ENCODE assay signal across 21 cellular contexts in the genomic region with DNA sequence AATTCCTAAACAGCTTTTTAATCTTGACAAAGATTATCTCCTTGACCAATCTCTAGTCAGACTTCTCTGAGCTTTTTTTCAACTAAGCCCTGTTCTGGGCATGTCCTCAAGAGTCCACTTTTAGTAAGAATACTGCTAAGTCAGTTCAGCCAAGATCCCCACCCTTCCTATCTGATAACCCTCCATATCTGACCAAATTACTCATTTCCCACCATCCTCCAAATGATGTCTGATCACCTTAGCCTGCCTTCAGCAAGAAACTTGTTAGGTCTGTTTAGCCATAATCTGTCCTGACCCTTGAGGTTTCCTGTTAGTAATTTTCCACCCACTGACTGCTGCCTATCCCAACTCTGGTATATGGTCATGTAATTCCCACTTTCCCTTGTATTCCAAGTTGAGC.
DNase-seq lines count a peak whose midpoint lies in the region; ATAC-seq, FAIRE-seq and TF ChIP-seq lines count a peak whose summit lies in the region.
"Had no signal": no experiment of that assay in that cellular context is flagged by ENCODE, and none has a peak within 500 bp of the region (broad histone marks: within the 10 kb centered on the region; RNA-seq: fewer than 3 reads in every experiment).

No MANE protein-coding gene starts in this region.

- no peaks in the 10 kb centered on the region for H3K4me1 ChIP-seq in mesenchymal stem cell (ENCODE audit: control insufficient read depth, insufficient read depth, low read depth, low read length)
- peaks cover 2 to 3% of the 10 kb centered on the region in 2 donors for H3K4me1 ChIP-seq in aorta (ENCODE audit: control insufficient read depth in 1 of 2, insufficient read depth in 2 of 2, low read length in 2 of 2)

- H3K4ac ChIP-seq in mesenchymal stem cell (ENCODE audit: low read depth in 1 of 2, low read length in 2 of 2) = no peak overlapping the region

- H2AK5ac ChIP-seq in mesenchymal stem cell (ENCODE audit: low read length, severe bottlenecking) = no peak overlapping the region

- H3K4me1 Mint-ChIP-seq in naive thymus-derived CD8-positive, alpha-beta T cell = no peaks in the 10 kb centered on the region
- H3K4me1 Mint-ChIP-seq: stimulated activated effector memory CD8-positive, alpha-beta T cell treated with anti-CD3 and anti-CD28 coated beads, Interleukin-12 subunit alpha, Interleukin-12 subunit beta, amount 100 ng/mL, for 72 hours had no signal

- no peak overlapping the region for H2BK5ac ChIP-seq in mesenchymal stem cell (ENCODE audit: low read depth, low read length, poor library complexity, severe bottlenecking)

- no peak overlapping the region for H2BK15ac ChIP-seq in mesenchymal stem cell (ENCODE audit: low read depth, poor library complexity, severe bottlenecking)

- H3K9me3 ChIP-seq in mesenchymal stem cell (ENCODE audit: control insufficient read depth, low read length) (no peaks in the 10 kb centered on the region), aorta (ENCODE audit: control insufficient read depth, low read length) (no peaks in the 10 kb centered on the region)
- H3K9me3 ChIP-seq: SK-N-SH, thoracic aorta had no signal

- no peak overlapping the region for H2BK12ac ChIP-seq in mesenchymal stem cell (ENCODE audit: low read length in 2 of 2)

- H3K27me3 Mint-ChIP-seq in naive thymus-derived CD8-positive, alpha-beta T cell = no peaks in the 10 kb centered on the region
- H3K27me3 Mint-ChIP-seq: CD4-positive, CD25-positive, alpha-beta regulatory T cell had no signal

- H3K4me3 Mint-ChIP-seq in naive thymus-derived CD8-positive, alpha-beta T cell = no peak overlapping the region
- H3K4me3 Mint-ChIP-seq: CD4-positive, CD25-positive, alpha-beta regulatory T cell; stimulated activated effector memory CD8-positive, alpha-beta T cell treated with anti-CD3 and anti-CD28 coated beads, Interleukin-12 subunit alpha, Interleukin-12 subunit beta, amount 100 ng/mL, for 72 hours had no signal

- H3K9ac ChIP-seq in mesenchymal stem cell (ENCODE audit: low read length) = no peak overlapping the region
- H3K9ac ChIP-seq: SK-N-SH had no signal

- no peak for TF ChIP-seq CTCF in D721Med (IDR thresholded peaks at IDR 0.05; ENCODE audit: insufficient read depth, missing control alignments)
- no peak for TF ChIP-seq CTCF in bronchial epithelial cell (IDR thresholded peaks at IDR 0.05; ENCODE audit: insufficient read depth, low read length, severe bottlenecking)

- no peak overlapping the region for H3K18ac ChIP-seq in mesenchymal stem cell (ENCODE audit: low read depth in 1 of 2, low read length in 2 of 2)

- H3K4me2 ChIP-seq in mesenchymal stem cell (ENCODE audit: low read length, poor library complexity, severe bottlenecking) = no peak overlapping the region
- H3K4me2 ChIP-seq: SK-N-SH had no signal

- no peaks in the 10 kb centered on the region for H3K27me3 ChIP-seq in bronchial epithelial cell (ENCODE audit: control insufficient read depth, insufficient read depth, low read length)
- H3K27me3 ChIP-seq in mesenchymal stem cell (ENCODE audit: control insufficient read depth in 1 of 2, insufficient read depth in 1 of 2, low read length in 2 of 2) = no peaks in the 10 kb centered on the region
- no peaks in the 10 kb centered on the region for H3K27me3 ChIP-seq in aorta (ENCODE audit: control insufficient read depth in 1 of 2, insufficient read depth in 2 of 2, low read length in 1 of 2)
- H3K27me3 ChIP-seq: dorsolateral prefrontal cortex had no signal

- H3K36me3 ChIP-seq in bronchial epithelial cell (ENCODE audit: control insufficient read depth, insufficient read depth, low read length) (no peaks in the 10 kb centered on the region), mesenchymal stem cell (ENCODE audit: control insufficient read depth in 1 of 2, insufficient read depth in 2 of 2, low read depth in 1 of 2, low read length in 2 of 2) (no peaks in the 10 kb centered on the region), aorta (ENCODE audit: control insufficient read depth in 1 of 2, insufficient read depth in 2 of 2, low read length in 1 of 2) (no peaks in the 10 kb centered on the region)
- H3K36me3 ChIP-seq: thoracic aorta had no signal

- peak; percentile 32 for FAIRE-seq in D721Med (lab: Jason Lieb, UNC)
- FAIRE-seq in bronchial epithelial cell (lab: Jason Lieb, UNC) = no peak
- FAIRE-seq: GM18507, H1 had no signal

- H4K8ac ChIP-seq in mesenchymal stem cell (ENCODE audit: low read length) = no peak overlapping the region

- H3K23ac ChIP-seq in mesenchymal stem cell (ENCODE audit: low read length in 2 of 2) = no peak overlapping the region

- POLR2A ChIA-PET in naive thymus-derived CD8-positive, alpha-beta T cell (lab: Charles Lee) = no interaction called here

- H4K91ac ChIP-seq in mesenchymal stem cell (ENCODE audit: low read length) = no peak overlapping the region

- H3K4me3 ChIP-seq in bronchial epithelial cell (ENCODE audit: low read depth, low read length) (no peak overlapping the region), mesenchymal stem cell (ENCODE audit: insufficient read depth in 1 of 2, low read depth in 1 of 2, low read length in 2 of 2) (no peak overlapping the region), aorta (ENCODE audit: low read length in 2 of 2) (no peak overlapping the region)
- H3K4me3 ChIP-seq: dorsolateral prefrontal cortex, thoracic aorta had no signal

- H3K9me3 Mint-ChIP-seq in naive thymus-derived CD8-positive, alpha-beta T cell = no peaks in the 10 kb centered on the region
- H3K9me3 Mint-ChIP-seq: stimulated activated effector memory CD8-positive, alpha-beta T cell treated with anti-CD3 and anti-CD28 coated beads, Interleukin-12 subunit alpha, Interleukin-12 subunit beta, amount 100 ng/mL, for 72 hours had no signal

- no peak overlapping the region for H2BK120ac ChIP-seq in mesenchymal stem cell (ENCODE audit: low read depth, low read length)

- H3K36me3 Mint-ChIP-seq in naive thymus-derived CD8-positive, alpha-beta T cell = no peaks in the 10 kb centered on the region
- H3K36me3 Mint-ChIP-seq: CD4-positive, CD25-positive, alpha-beta regulatory T cell; stimulated activated effector memory CD8-positive, alpha-beta T cell treated with anti-CD3 and anti-CD28 coated beads, Interleukin-12 subunit alpha, Interleukin-12 subunit beta, amount 100 ng/mL, for 72 hours had no signal

- DNase-seq in D721Med (ENCODE audit: insufficient read length, low spot score) (no peak), M059J (ENCODE audit: low read depth) (peak; percentile 36), bronchial epithelial cell (ENCODE audit: low read depth) (peak; percentile 88), mesenchymal stem cell (peak; percentile 32), aorta (no peak), Kasumi-1 (lab: John Stamatoyannopoulos, UW) (no peak), NCI-H526 treated with DMSO at 0.1 percent for 48 hours (lab: John Stamatoyannopoulos, UW) (no peak)
- no peak for DNase-seq in naive thymus-derived CD8-positive, alpha-beta T cell
- DNase-seq: activated CD4-positive, CD25-positive, alpha-beta regulatory T cell treated with anti-CD3 and anti-CD28 coated beads, Interleukin-2, amount 50 U/mL, for 72 hours; CD4-positive, CD25-positive, alpha-beta regulatory T cell; dorsolateral prefrontal cortex; NCI-H1694; NCI-H774; right cardiac atrium; SK-N-SH had no signal

- H3K27ac ChIP-seq in mesenchymal stem cell (ENCODE audit: low read length, poor library complexity, severe bottlenecking) = no peak overlapping the region
- H3K27ac ChIP-seq in aorta (ENCODE audit: low read depth in 1 of 2, low read length in 2 of 2) = no peak overlapping the region
- H3K27ac ChIP-seq: dorsolateral prefrontal cortex had no signal

- no peak overlapping the region for H3K14ac ChIP-seq in mesenchymal stem cell (ENCODE audit: low read length in 2 of 2)

- H3K27ac Mint-ChIP-seq in naive thymus-derived CD8-positive, alpha-beta T cell = no peak overlapping the region
- H3K27ac Mint-ChIP-seq: stimulated activated effector memory CD8-positive, alpha-beta T cell treated with anti-CD3 and anti-CD28 coated beads, Interleukin-12 subunit alpha, Interleukin-12 subunit beta, amount 100 ng/mL, for 72 hours had no signal

- H2AFZ ChIP-seq in mesenchymal stem cell (ENCODE audit: low read depth, low read length) = no peak overlapping the region

- peaks cover 4% of the 10 kb centered on the region for H3K79me1 ChIP-seq in mesenchymal stem cell (replicated peaks; ENCODE audit: low read length, poor library complexity, severe bottlenecking)

- ATAC-seq in aorta (ENCODE audit: low FRiP score) = no peak
- ATAC-seq in naive thymus-derived CD8-positive, alpha-beta T cell = no peak
- ATAC-seq: esophagus mucosa; left lobe of liver; stimulated activated effector memory CD8-positive, alpha-beta T cell treated with anti-CD3 and anti-CD28 coated beads, Interleukin-12 subunit alpha, Interleukin-12 subunit beta, amount 100 ng/mL, for 72 hours had no signal

- intact Hi-C loops in aorta (cut with DNase I) = no loop called here

Comparison
In these comparisons a context has a peak if more than half of its experiments do, and no peak if none do; other contexts are left out.
1. DNase-seq: peak in M059J (single experiment), bronchial epithelial cell (single experiment) and mesenchymal stem cell (single experiment); none in D721Med (single experiment), aorta (0 of 2), Kasumi-1 (0 of 2), naive thymus-derived CD8-positive, alpha-beta T cell (0 of 10) and NCI-H526 treated with DMSO at 0.1 percent for 48 hours (single experiment).